Comparison of ENCODE assay signal across 19 cellular contexts in the genomic region with DNA sequence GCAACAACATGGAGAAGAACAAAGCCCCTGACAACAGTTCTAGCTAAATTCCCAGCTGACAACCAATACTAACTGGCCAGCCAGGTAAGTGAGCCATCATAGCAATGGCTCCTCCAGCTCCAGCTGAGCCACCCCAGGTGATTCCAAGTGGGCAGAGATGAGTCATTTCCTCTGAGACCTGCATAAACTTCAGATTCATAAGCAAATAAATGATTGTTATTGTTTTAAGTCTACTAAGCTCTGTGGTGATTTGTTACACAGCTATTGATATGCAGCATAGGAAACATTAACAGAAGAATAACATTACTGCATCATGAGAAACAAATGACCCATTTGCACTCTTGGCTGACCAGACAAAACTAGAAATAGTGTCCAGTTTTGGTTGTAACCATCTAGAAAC.
A peak's percentile ranks its signal among the peaks of the same experiment; 100 is the strongest.
DNase-seq lines count a peak whose midpoint lies in the region; ATAC-seq and TF ChIP-seq lines count a peak whose summit lies in the region.
"Had no signal": no experiment of that assay in that cellular context is flagged by ENCODE, and none has a peak within 500 bp of the region (broad histone marks: within the 10 kb centered on the region; RNA-seq: fewer than 3 reads in every experiment).

No MANE protein-coding gene starts in this region.

- H3K9me3 ChIP-seq in endodermal cell (ENCODE audit: control insufficient read depth, low read length): no peaks in the 10 kb centered on the region
- no peaks in the 10 kb centered on the region for H3K9me3 ChIP-seq in skeletal muscle satellite cell (replicated peaks; ENCODE audit: low read length)
- H3K9me3 ChIP-seq: Caco-2, gastroesophageal sphincter, Peyer's patch had no signal

- H3K27ac ChIP-seq in endodermal cell (ENCODE audit: low read depth, low read length): no peak overlapping the region
- H3K27ac ChIP-seq in substantia nigra (ENCODE audit: low read depth, low read length, poor library complexity, severe bottlenecking): no peak overlapping the region
- H3K27ac ChIP-seq: gastroesophageal sphincter, GM23248, Peyer's patch had no signal

- no peak overlapping the region for H3K4me3 Mint-ChIP-seq in activated naive CD8-positive, alpha-beta T cell
- no peak overlapping the region for H3K4me3 Mint-ChIP-seq in activated naive CD8-positive, alpha-beta T cell treated with anti-CD3 and anti-CD28 coated beads for 36 hours
- no peak overlapping the region for H3K4me3 Mint-ChIP-seq in endodermal cell
- H3K4me3 Mint-ChIP-seq: memory B cell had no signal

- H3K9ac ChIP-seq in endodermal cell (ENCODE audit: extremely low read depth, low read length, poor library complexity, severe bottlenecking) (no peak overlapping the region), skeletal muscle satellite cell (ENCODE audit: low read depth, low read length) (no peak overlapping the region)
- H3K9ac ChIP-seq: GM23248 had no signal

- no peak for ATAC-seq in GM18868 (IDR thresholded peaks at IDR 0.05; ENCODE audit: unreplicated experiment)
- ATAC-seq: gastroesophageal sphincter, K562 had no signal

- no peaks in the 10 kb centered on the region for H3K9me3 Mint-ChIP-seq in activated naive CD8-positive, alpha-beta T cell (ENCODE audit: low read depth)
- H3K9me3 Mint-ChIP-seq in activated naive CD8-positive, alpha-beta T cell treated with anti-CD3 and anti-CD28 coated beads for 36 hours: peaks cover 1% of the 10 kb centered on the region
- H3K9me3 Mint-ChIP-seq in endodermal cell: no peaks in the 10 kb centered on the region
- H3K9me3 Mint-ChIP-seq: memory B cell had no signal

- H3K4me2 ChIP-seq in skeletal muscle satellite cell (ENCODE audit: low read length): peak overlapping the region; percentile 16

- H3K36me3 Mint-ChIP-seq in activated naive CD8-positive, alpha-beta T cell: peaks cover 13% of the 10 kb centered on the region
- peaks cover 21% of the 10 kb centered on the region for H3K36me3 Mint-ChIP-seq in activated naive CD8-positive, alpha-beta T cell treated with anti-CD3 and anti-CD28 coated beads for 36 hours
- H3K36me3 Mint-ChIP-seq in endodermal cell (ENCODE audit: low read depth): peaks cover 28% of the 10 kb centered on the region
- H3K36me3 Mint-ChIP-seq: memory B cell had no signal

- peaks cover 56% of the 10 kb centered on the region for H3K4me1 Mint-ChIP-seq in activated naive CD8-positive, alpha-beta T cell (ENCODE audit: low read depth)
- peaks cover 62% of the 10 kb centered on the region for H3K4me1 Mint-ChIP-seq in activated naive CD8-positive, alpha-beta T cell treated with anti-CD3 and anti-CD28 coated beads for 36 hours
- peaks cover 60% of the 10 kb centered on the region for H3K4me1 Mint-ChIP-seq in endodermal cell

- peaks cover 8% of the 10 kb centered on the region for H3K4me1 ChIP-seq in endodermal cell (ENCODE audit: control insufficient read depth, insufficient read depth, low read length)
- peaks cover 78% of the 10 kb centered on the region for H3K4me1 ChIP-seq in skeletal muscle satellite cell (ENCODE audit: control insufficient read depth, insufficient read depth, low read length)
- H3K4me1 ChIP-seq: Caco-2, Peyer's patch had no signal

- H3K27me3 ChIP-seq in endodermal cell (ENCODE audit: control insufficient read depth, insufficient read depth, low read length, poor library complexity, severe bottlenecking): no peaks in the 10 kb centered on the region
- H3K27me3 ChIP-seq in skeletal muscle satellite cell (ENCODE audit: control insufficient read depth, insufficient read depth, low read length): no peaks in the 10 kb centered on the region
- H3K27me3 ChIP-seq: gastroesophageal sphincter, Peyer's patch had no signal

- H3K27me3 Mint-ChIP-seq in activated naive CD8-positive, alpha-beta T cell: no peaks in the 10 kb centered on the region
- no peaks in the 10 kb centered on the region for H3K27me3 Mint-ChIP-seq in activated naive CD8-positive, alpha-beta T cell treated with anti-CD3 and anti-CD28 coated beads for 36 hours
- no peaks in the 10 kb centered on the region for H3K27me3 Mint-ChIP-seq in endodermal cell (ENCODE audit: insufficient read depth)
- H3K27me3 Mint-ChIP-seq: memory B cell had no signal

- no peak overlapping the region for H3K4me3 ChIP-seq in endodermal cell (ENCODE audit: low read length)
- H3K4me3 ChIP-seq in skeletal muscle satellite cell (ENCODE audit: low read length): peak overlapping the region; percentile 23
- H3K4me3 ChIP-seq: gastroesophageal sphincter, GM23248, K562, Peyer's patch had no signal

- H3K36me3 ChIP-seq in endodermal cell (ENCODE audit: control insufficient read depth, insufficient read depth, low read length): peaks cover 8% of the 10 kb centered on the region
- no peaks in the 10 kb centered on the region for H3K36me3 ChIP-seq in skeletal muscle satellite cell (ENCODE audit: insufficient read depth, low read length)
- H3K36me3 ChIP-seq: gastroesophageal sphincter, Peyer's patch had no signal

- TF ChIP-seq CTCF in endodermal cell (conservative IDR thresholded peaks at IDR 0.05): no peak

- peak overlapping the region; percentile 16 for H3K27ac Mint-ChIP-seq in activated naive CD8-positive, alpha-beta T cell
- no peak overlapping the region for H3K27ac Mint-ChIP-seq in activated naive CD8-positive, alpha-beta T cell treated with anti-CD3 and anti-CD28 coated beads for 36 hours
- H3K27ac Mint-ChIP-seq in endodermal cell: peak overlapping the region; percentile 4
- H3K27ac Mint-ChIP-seq: memory B cell had no signal

- no peak for DNase-seq in activated naive CD8-positive, alpha-beta T cell treated with anti-CD3 and anti-CD28 coated beads for 36 hours
- DNase-seq in NCI-H69 (lab: John Stamatoyannopoulos, UW): peak; percentile 56
- DNase-seq in endodermal cell: no peak
- DNase-seq in substantia nigra (lab: John Stamatoyannopoulos, UW): no peak
- DNase-seq in MV-4-11 (lab: John Stamatoyannopoulos, UW): no peak
- DNase-seq: amygdala; Caco-2; effector CD4-positive, alpha-beta T cell; GM23248; NCI-H1417 treated with DMSO at 0.1 percent for 48 hours; NCI-H446; Peyer's patch; small intestine had no signal
